9 cellular contexts compared by ENCODE assay signal in genomic region chr13:26785845-26786630, GRCh38.
DNase-seq lines count a peak whose midpoint lies in the region; ATAC-seq and TF ChIP-seq lines count a peak whose summit lies in the region.
"Had no signal": no experiment of that assay in that cellular context is flagged by ENCODE, and none has a peak within 500 bp of the region (broad histone marks: within the 10 kb centered on the region; RNA-seq: fewer than 3 reads in every experiment).

No MANE protein-coding gene starts in this region.

- peaks cover 8% of the 10 kb centered on the region for H3K4me1 ChIP-seq in iPS-15b (ENCODE audit: control insufficient read depth, insufficient read depth, low read length)

- no peaks in the 10 kb centered on the region for H3K9me3 ChIP-seq in iPS-15b (ENCODE audit: control insufficient read depth, insufficient read depth, low read length)

- peak overlapping the region; percentile 80 for H3K4me3 ChIP-seq in iPS-15b (ENCODE audit: low read depth, low read length)

- ATAC-seq in GM18909 (IDR thresholded peaks at IDR 0.05; ENCODE audit: poor library complexity, unreplicated experiment) = peak; percentile 25
- ATAC-seq: Panc1 had no signal

- H3K9ac ChIP-seq in iPS-15b (ENCODE audit: low read depth, low read length) = no peak overlapping the region

- no peaks in the 10 kb centered on the region for H3K36me3 ChIP-seq in iPS-15b (ENCODE audit: control insufficient read depth, insufficient read depth, low read length)

- TF ChIP-seq CTCF in GM10266 (IDR thresholded peaks at IDR 0.05; ENCODE audit: control insufficient read depth, insufficient read depth, low read depth, missing control alignments) = no peak

- DNase-seq in NCI-H146 treated with DMSO at 0.1 percent for 48 hours (lab: John Stamatoyannopoulos, UW; ENCODE audit: unreplicated experiment) (peak; percentile 87), activated T-cell treated with anti-CD3 and anti-CD28 coated beads for 24 hours (ENCODE audit: low read depth) (peak; percentile 37), D341Med (ENCODE audit: low spot score) (no peak), cortex of kidney (lab: John Stamatoyannopoulos, UW) (no peak), GM10266 (ENCODE audit: extremely low spot score) (no peak)
- peak; percentile 47 for DNase-seq in stimulated activated CD8-positive, alpha-beta memory T cell treated with anti-CD3 and anti-CD28 coated beads, Interleukin-4, amount 100 ng/mL, for 24 hours (ENCODE audit: low read depth)

- peaks cover 4% of the 10 kb centered on the region for H3K27me3 ChIP-seq in iPS-15b (ENCODE audit: control insufficient read depth, insufficient read depth, low read length)

Comparison
In these comparisons a context has a peak if more than half of its experiments do, and no peak if none do; other contexts are left out.
1. DNase-seq: peak in NCI-H146 treated with DMSO at 0.1 percent for 48 hours (single experiment), activated T-cell treated with anti-CD3 and anti-CD28 coated beads for 24 hours (single experiment) and stimulated activated CD8-positive, alpha-beta memory T cell treated with anti-CD3 and anti-CD28 coated beads, Interleukin-4, amount 100 ng/mL, for 24 hours (single experiment); none in D341Med (single experiment), cortex of kidney (single experiment) and GM10266 (single experiment).